1 cellular context compared by ENCODE assay signal in the genomic region with DNA sequence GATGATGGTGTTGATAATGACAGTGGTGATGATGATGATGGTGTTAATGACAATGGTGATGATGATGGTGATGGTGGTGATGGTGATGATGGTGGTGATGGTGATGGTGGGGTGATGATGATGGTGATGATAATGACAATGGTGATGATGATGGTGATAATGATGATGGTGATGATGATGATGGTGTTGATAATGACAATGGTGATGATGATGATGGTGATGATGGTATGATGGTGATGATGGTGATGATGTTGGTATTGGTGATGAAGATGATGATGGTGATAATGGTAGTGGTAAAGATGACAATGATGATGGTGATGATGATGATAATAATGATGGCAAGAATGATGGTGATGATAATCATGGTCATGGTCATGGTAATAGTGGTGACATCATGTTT.
TF ChIP-seq lines count a peak whose summit lies in the region.

No MANE protein-coding gene starts in this region.

TF ChIP-seq in HEK293, 187 proteins besides CTCF, POLR2A, EP300 and RAD21 (continued from another document):
- no peak for TF ChIP-seq ZNF121 (tag by site-specific recombination; IDR thresholded peaks at IDR 0.05)
